In the genomic region with DNA sequence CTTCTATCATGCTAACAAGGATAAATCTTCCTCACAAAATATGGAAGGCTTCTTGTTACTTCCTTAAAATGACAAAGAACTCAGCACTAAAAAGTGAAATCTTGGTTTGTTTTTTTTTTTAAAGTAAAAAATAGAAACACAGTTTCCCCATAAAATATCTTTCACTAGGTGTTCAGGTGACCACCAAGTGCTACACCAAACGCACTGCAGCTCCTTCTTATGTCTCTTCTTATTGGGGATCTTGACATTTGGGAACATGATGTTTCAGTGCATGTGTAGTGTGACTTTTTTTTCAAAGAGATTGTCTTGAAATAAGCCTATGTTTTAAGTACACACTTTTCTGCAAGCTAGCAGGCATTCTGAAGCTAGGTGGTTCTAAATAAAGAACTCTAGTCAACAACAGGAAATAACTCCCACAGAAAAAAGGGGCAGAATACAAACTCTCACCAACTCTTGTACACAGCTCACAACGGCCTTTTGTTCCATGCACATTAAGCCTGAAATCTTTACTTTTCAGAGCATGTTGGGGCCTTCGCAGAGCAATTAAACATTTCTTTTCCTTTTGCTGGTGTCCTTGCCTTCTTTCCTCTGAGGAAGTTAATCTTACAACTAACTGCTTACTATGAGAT, we compare ENCODE assay signal across 8 cellular contexts. TPM values are rescaled to one million over a fixed set of nuclear protein-coding genes. Genes with fewer than 3 reads are reported as not detected.
A peak's percentile ranks its signal among the peaks of the same experiment; 100 is the strongest.
DNase-seq lines count a peak whose midpoint lies in the region; ATAC-seq and TF ChIP-seq lines count a peak whose summit lies in the region.

No MANE protein-coding gene starts in this region.

- TF ChIP-seq CTCF in CD4-positive, alpha-beta T cell (IDR thresholded peaks at IDR 0.05) = no peak
- no peak for TF ChIP-seq CTCF in GM13977 (IDR thresholded peaks at IDR 0.05; ENCODE audit: extremely low read depth, insufficient read depth, missing control alignments)
- TF ChIP-seq CTCF in gastroesophageal sphincter (IDR thresholded peaks at IDR 0.05) = no peak

- DNase-seq in CD4-positive, alpha-beta T cell = no peak
- DNase-seq in GM13977 (ENCODE audit: low spot score) (no peak), NCI-H510A treated with DMSO at 0.1 percent for 48 hours (lab: John Stamatoyannopoulos, UW) (no peak)

- H3K4me1 ChIP-seq in gastroesophageal sphincter = peaks cover 0 to 1% (median 0%) of the 10 kb centered on the region in 3 donors

- POLR2A ChIA-PET in CD4-positive, alpha-beta T cell (lab: Charles Lee) = interaction anchor here (0.7 to 9.0 kb wide), 13 partner anchors 10 to 143 kb away, joined by 3 to 243 read pairs (median 4); partner anchors contain the start of genes AFTPH and SERTAD2

- peak; percentile 73 for ATAC-seq in CD4-positive, alpha-beta T cell (ENCODE audit: poor library complexity)
- ATAC-seq in GM19035 (IDR thresholded peaks at IDR 0.05; ENCODE audit: unreplicated experiment) (peak; percentile 70), HG03378 (IDR thresholded peaks at IDR 0.05; ENCODE audit: unreplicated experiment) (peak; percentile 69), GM21381 (IDR thresholded peaks at IDR 0.05; ENCODE audit: unreplicated experiment) (no peak), gastroesophageal sphincter (no peak)

- H3K27me3 ChIP-seq in CD4-positive, alpha-beta T cell (ENCODE audit: control insufficient read depth, insufficient read depth, low read length) = no peaks in the 10 kb centered on the region
- no peaks in the 10 kb centered on the region for H3K27me3 ChIP-seq in gastroesophageal sphincter

- intact Hi-C loops in CD4-positive, alpha-beta T cell (cut with DNase I, micrococcal nuclease) = no loop called here

- peaks cover 32% of the 10 kb centered on the region for H3K4me1 Mint-ChIP-seq in CD4-positive, alpha-beta T cell (ENCODE audit: low read depth)

- no peak for TF ChIP-seq POLR2A in gastroesophageal sphincter (IDR thresholded peaks at IDR 0.05)

- H3K27me3 Mint-ChIP-seq in CD4-positive, alpha-beta T cell = no peaks in the 10 kb centered on the region

- in situ Hi-C loops in GM13977 (cut with MboI; ENCODE audit: low pct_unique_long_range_greater_than_20kb, low sequenced_read_pairs, unreplicated experiment) = no loop called here

- peak overlapping the region; percentile 60 for H3K4me3 Mint-ChIP-seq in CD4-positive, alpha-beta T cell

- H3K36me3 ChIP-seq in gastroesophageal sphincter = no peaks in the 10 kb centered on the region

- H3K9me3 ChIP-seq in CD4-positive, alpha-beta T cell (ENCODE audit: control insufficient read depth, low read length) = no peaks in the 10 kb centered on the region
- H3K9me3 ChIP-seq in gastroesophageal sphincter = no peaks in the 10 kb centered on the region

- H3K4me3 ChIP-seq in gastroesophageal sphincter = no peak overlapping the region

- 67 to 69% methylated on average over 3 of the region's 3 CpGs for WGBS in gastroesophageal sphincter (ENCODE audit: low coverage in 1 of 2), 2 donors

- CTCF ChIA-PET in CD4-positive, alpha-beta T cell (lab: Charles Lee) = interaction anchor here (1.4 to 1.6 kb wide), 2 partner anchors 20 to 93 kb away, joined by 3 to 6 read pairs; no protein-coding TSS in a partner anchor

- peak overlapping the region; percentile 43 for H3K27ac ChIP-seq in CD4-positive, alpha-beta T cell (ENCODE audit: low read depth, low read length)
- H3K27ac ChIP-seq in cingulate gyrus (ENCODE audit: low read depth, low read length) (peak overlapping the region; percentile 23), gastroesophageal sphincter (no peak overlapping the region)

- no peak overlapping the region for H3K27ac Mint-ChIP-seq in CD4-positive, alpha-beta T cell

- H3K36me3 Mint-ChIP-seq in CD4-positive, alpha-beta T cell (ENCODE audit: low read depth) = no peaks in the 10 kb centered on the region

- H3K9me3 Mint-ChIP-seq in CD4-positive, alpha-beta T cell = no peaks in the 10 kb centered on the region

- no peak for TF ChIP-seq EP300 in gastroesophageal sphincter (IDR thresholded peaks at IDR 0.05)

RNA-seq across cellular contexts. Expression of gene SERTAD2, which starts 13.2 kb away (rescaled TPM):
- total RNA-seq in CD4-positive, alpha-beta T cell = 10 to 100 TPM; 50.5 to 54.1 TPM
- 10 to 100 TPM; 13.9 to 18.5 (median 15.6) TPM for total RNA-seq in gastroesophageal sphincter

Comparison
In these comparisons a context has a peak if more than half of its experiments do, and no peak if none do; other contexts are left out.
1. ATAC-seq: peak in CD4-positive, alpha-beta T cell (single experiment), GM19035 (single experiment) and HG03378 (single experiment); none in GM21381 (single experiment) and gastroesophageal sphincter (single experiment).
2. H3K27ac ChIP-seq: peak in CD4-positive, alpha-beta T cell (single experiment) and cingulate gyrus (single experiment); none in gastroesophageal sphincter (0 of 4).